ENCODE assay signal across 9 cellular contexts in the genomic region with DNA sequence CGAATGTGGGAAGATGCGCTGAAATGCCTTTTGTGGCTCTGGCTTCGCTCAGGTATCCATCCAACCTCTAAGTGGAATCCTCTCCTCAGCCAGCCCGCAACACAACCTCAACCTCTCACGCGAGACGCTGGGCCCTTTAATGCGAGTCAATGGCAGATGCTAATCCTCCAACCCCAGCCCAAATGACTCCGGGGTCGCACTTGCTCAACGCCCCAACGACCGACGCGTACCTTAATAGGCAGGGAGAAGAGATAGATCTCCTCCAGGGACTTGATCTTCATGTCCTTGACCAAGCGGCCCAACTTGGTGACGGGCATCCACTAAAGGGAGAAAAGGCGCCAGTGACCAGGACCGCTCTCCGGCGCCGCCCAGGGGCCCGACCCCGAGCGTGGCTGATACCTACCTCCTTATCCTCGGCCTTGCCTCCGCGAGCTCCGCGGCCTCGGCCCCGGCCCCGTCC. TPM values are rescaled to one million over a fixed set of nuclear protein-coding genes. Genes with fewer than 3 reads are reported as not detected.
A peak's percentile ranks its signal among the peaks of the same experiment; 100 is the strongest.
DNase-seq lines count a peak whose midpoint lies in the region; ATAC-seq and TF ChIP-seq lines count a peak whose summit lies in the region.
"Had no signal": no experiment of that assay in that cellular context is flagged by ENCODE, and none has a peak within 500 bp of the region (broad histone marks: within the 10 kb centered on the region; RNA-seq: fewer than 3 reads in every experiment).

No MANE protein-coding gene starts in this region.

- TF ChIP-seq CTCF in foreskin keratinocyte (conservative IDR thresholded peaks at IDR 0.05) = peak; percentile 34

- no peaks in the 10 kb centered on the region for H3K4me1 ChIP-seq in foreskin keratinocyte

- POLR2A ChIA-PET in activated CD8-positive, alpha-beta T cell treated with anti-CD3 and anti-CD28 coated beads, Interleukin-2, amount 10 ng/mL, durations not matched to agents 7 days and 5 days (lab: Charles Lee) = interaction anchor here (0.6 to 4.3 kb wide), 24 partner anchors 8 to 1375 kb away, joined by 3 to 44 read pairs (median 6); a partner anchor contains a TSS

- DNase-seq in NCI-H2081 (lab: John Stamatoyannopoulos, UW) = peak; percentile 46
- no peak for DNase-seq in NCI-H2081 treated with DMSO at 0.1 percent for 48 hours (lab: John Stamatoyannopoulos, UW)
- peak; percentile 59 for DNase-seq in activated CD8-positive, alpha-beta T cell treated with anti-CD3 and anti-CD28 coated beads, Interleukin-2, amount 10 ng/mL, durations not matched to agents 7 days and 5 days
- DNase-seq in foreskin keratinocyte = no peak
- DNase-seq in putamen (ENCODE audit: low spot score) = peak; percentile 43
- DNase-seq in GF-D8 (lab: John Stamatoyannopoulos, UW) = no peak
- DNase-seq in EL = no peak

- peak; percentile 8 for ATAC-seq in HG03432 (IDR thresholded peaks at IDR 0.05; ENCODE audit: unreplicated experiment)
- peak; percentile 9 for ATAC-seq in activated CD8-positive, alpha-beta T cell treated with anti-CD3 and anti-CD28 coated beads, Interleukin-2, amount 10 ng/mL, durations not matched to agents 7 days and 5 days
- no peak for ATAC-seq in foreskin keratinocyte

- H3K27ac ChIP-seq in foreskin keratinocyte = peak overlapping the region; percentile 96

- no peaks in the 10 kb centered on the region for H3K9me3 Mint-ChIP-seq in activated CD8-positive, alpha-beta T cell treated with anti-CD3 and anti-CD28 coated beads, Interleukin-2, amount 10 ng/mL, durations not matched to agents 7 days and 5 days (ENCODE audit: insufficient read depth)

- peak overlapping the region; percentile 96 for H3K4me3 Mint-ChIP-seq in activated CD8-positive, alpha-beta T cell treated with anti-CD3 and anti-CD28 coated beads, Interleukin-2, amount 10 ng/mL, durations not matched to agents 7 days and 5 days

- CTCF ChIA-PET in activated CD8-positive, alpha-beta T cell treated with anti-CD3 and anti-CD28 coated beads, Interleukin-2, amount 10 ng/mL, durations not matched to agents 7 days and 5 days (lab: Charles Lee) = interaction anchor here (0.6 to 1.9 kb wide), 3 partner anchors 20 to 40 kb away, joined by 3 to 6 read pairs (median 4); a partner anchor contains a TSS

- peaks cover 48% of the 10 kb centered on the region for H3K4me1 Mint-ChIP-seq in activated CD8-positive, alpha-beta T cell treated with anti-CD3 and anti-CD28 coated beads, Interleukin-2, amount 10 ng/mL, durations not matched to agents 7 days and 5 days (ENCODE audit: low read depth)

- peak overlapping the region; percentile 95 for H3K27ac Mint-ChIP-seq in activated CD8-positive, alpha-beta T cell treated with anti-CD3 and anti-CD28 coated beads, Interleukin-2, amount 10 ng/mL, durations not matched to agents 7 days and 5 days

- H3K27me3 Mint-ChIP-seq in activated CD8-positive, alpha-beta T cell treated with anti-CD3 and anti-CD28 coated beads, Interleukin-2, amount 10 ng/mL, durations not matched to agents 7 days and 5 days (ENCODE audit: low read depth) = no peaks in the 10 kb centered on the region

- no peaks in the 10 kb centered on the region for H3K27me3 ChIP-seq in foreskin keratinocyte

- H3K36me3 Mint-ChIP-seq in activated CD8-positive, alpha-beta T cell treated with anti-CD3 and anti-CD28 coated beads, Interleukin-2, amount 10 ng/mL, durations not matched to agents 7 days and 5 days (ENCODE audit: low read depth) = peaks cover 50% of the 10 kb centered on the region

RNA-seq across cellular contexts. Expression of a gene that starts 0.6 kb away (rescaled TPM):
- total RNA-seq in activated CD8-positive, alpha-beta T cell treated with anti-CD3 and anti-CD28 coated beads, Interleukin-2, amount 10 ng/mL, durations not matched to agents 7 days and 5 days = 1,000 to 10,000 TPM; 2,821 to 2,910 TPM
- 4,323 and 4,992 TPM in 2 replicates for total RNA-seq in foreskin keratinocyte
- polyA plus RNA-seq in foreskin keratinocyte = 6,371 and 7,303 TPM in 2 replicates

RNA-seq across cellular contexts. Expression of a gene that starts 2.6 kb away (rescaled TPM):
- not detected for total RNA-seq in activated CD8-positive, alpha-beta T cell treated with anti-CD3 and anti-CD28 coated beads, Interleukin-2, amount 10 ng/mL, durations not matched to agents 7 days and 5 days
- total RNA-seq in foreskin keratinocyte = not detected in 2 replicates
- polyA plus RNA-seq in foreskin keratinocyte = not detected in 2 replicates
- total RNA-seq: Daoy had no signal

RNA-seq across cellular contexts. Expression of a gene that starts 4.7 kb away (rescaled TPM):
- 100 to 1,000 TPM; 141 to 147 TPM for total RNA-seq in activated CD8-positive, alpha-beta T cell treated with anti-CD3 and anti-CD28 coated beads, Interleukin-2, amount 10 ng/mL, durations not matched to agents 7 days and 5 days
- total RNA-seq in foreskin keratinocyte = 159 and 194 TPM in 2 replicates
- polyA plus RNA-seq in foreskin keratinocyte = 237 and 254 TPM in 2 replicates

RNA-seq across cellular contexts. Expression of a gene that starts 7.8 kb away (rescaled TPM):
- 10 to 100 TPM; 37.6 to 37.9 TPM for total RNA-seq in activated CD8-positive, alpha-beta T cell treated with anti-CD3 and anti-CD28 coated beads, Interleukin-2, amount 10 ng/mL, durations not matched to agents 7 days and 5 days
- total RNA-seq in foreskin keratinocyte = 61.5 and 68.8 TPM in 2 replicates
- polyA plus RNA-seq in foreskin keratinocyte = 66.9 and 69.5 TPM in 2 replicates

RNA-seq across cellular contexts. Expression of a gene that starts 9.6 kb away (rescaled TPM):
- under 1 TPM in 1 of 2 experiments, not detected in 1; 0.53 TPM for total RNA-seq in activated CD8-positive, alpha-beta T cell treated with anti-CD3 and anti-CD28 coated beads, Interleukin-2, amount 10 ng/mL, durations not matched to agents 7 days and 5 days
- 0.34 and 0.49 TPM in 2 replicates for total RNA-seq in foreskin keratinocyte
- 0.47 and 0.57 TPM in 2 replicates for polyA plus RNA-seq in foreskin keratinocyte
- total RNA-seq: Daoy had no signal

Comparison
In these comparisons a context has a peak if more than half of its experiments do, and no peak if none do; other contexts are left out.
1. DNase-seq: peak in NCI-H2081 (2 of 2), activated CD8-positive, alpha-beta T cell treated with anti-CD3 and anti-CD28 coated beads, Interleukin-2, amount 10 ng/mL, durations not matched to agents 7 days and 5 days (single experiment) and putamen (single experiment); none in NCI-H2081 treated with DMSO at 0.1 percent for 48 hours (single experiment), foreskin keratinocyte (0 of 2), GF-D8 (single experiment) and EL (single experiment).